In the genomic region with DNA sequence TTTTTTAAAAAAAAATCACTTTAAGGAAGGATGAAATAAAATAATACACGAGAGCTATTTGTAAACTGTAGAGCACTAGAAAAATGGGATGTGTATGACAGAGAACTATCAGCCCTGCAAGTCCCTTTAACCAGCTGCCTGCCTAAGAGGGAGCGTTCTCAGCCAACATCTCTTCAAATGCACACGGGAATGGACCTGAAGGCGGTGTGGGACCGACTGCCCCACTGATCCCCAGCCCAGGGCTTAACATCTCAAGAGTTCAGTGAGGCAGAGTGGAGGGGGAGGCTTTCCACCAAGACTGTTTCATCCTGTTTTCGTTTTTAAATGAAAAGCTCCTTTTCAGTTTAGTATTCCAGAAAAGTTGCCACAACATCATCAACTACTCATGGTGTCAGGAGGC, we compare ENCODE assay signal across 14 cellular contexts. TPM values are rescaled to one million over a fixed set of nuclear protein-coding genes. Genes with fewer than 3 reads are reported as not detected.
DNase-seq lines count a peak whose midpoint lies in the region; ATAC-seq lines count a peak whose summit lies in the region.
"Had no signal": no experiment of that assay in that cellular context is flagged by ENCODE, and none has a peak within 500 bp of the region (broad histone marks: within the 10 kb centered on the region; RNA-seq: fewer than 3 reads in every experiment).

No MANE protein-coding gene starts in this region.

- peaks cover 72% of the 10 kb centered on the region for H3K4me1 Mint-ChIP-seq in stimulated activated naive CD8-positive, alpha-beta T cell treated with anti-CD3 and anti-CD28 coated beads, Interleukin-15, Interleukin-2, amounts not matched to agents 100 ng/mL and 50 ng/mL, for 24 hours (ENCODE audit: low read depth)
- H3K4me1 Mint-ChIP-seq in activated CD4-positive, alpha-beta memory T cell treated with anti-CD3 and anti-CD28 coated beads, Interleukin-2, amount 10 ng/mL, durations not matched to agents 7 days and 5 days: peaks cover 63% of the 10 kb centered on the region
- peaks cover 71% of the 10 kb centered on the region in 2 donors for H3K4me1 Mint-ChIP-seq in immature natural killer cell

- no peak for DNase-seq in stimulated activated naive CD8-positive, alpha-beta T cell treated with anti-CD3 and anti-CD28 coated beads, Interleukin-15, Interleukin-2, amounts not matched to agents 100 U/mL and 50 U/mL, for 24 hours
- no peak for DNase-seq in activated CD4-positive, alpha-beta memory T cell treated with anti-CD3 and anti-CD28 coated beads, Interleukin-2, amount 10 ng/mL, durations not matched to agents 7 days and 5 days
- no peak for DNase-seq in immature natural killer cell
- DNase-seq in NCI-H187 treated with DMSO at 0.1 percent for 48 hours (lab: John Stamatoyannopoulos, UW): no peak
- DNase-seq in DMS53 (lab: John Stamatoyannopoulos, UW): no peak
- DNase-seq: GDM1; NCI-H1694; stimulated activated CD4-positive, alpha-beta T cell treated with anti-CD3 and anti-CD28 coated beads, Interleukin-4, amount 100 ng/mL, for 1 hour; stimulated activated naive CD4-positive, alpha-beta T cell treated with Interleukin-2 at 50 U/mL for 16 hours had no signal

- ATAC-seq in stimulated activated naive CD8-positive, alpha-beta T cell treated with anti-CD3 and anti-CD28 coated beads, Interleukin-15, Interleukin-2, amounts not matched to agents 100 U/mL and 50 U/mL, for 24 hours: no peak
- ATAC-seq in HG03280 (IDR thresholded peaks at IDR 0.05; ENCODE audit: unreplicated experiment): no peak
- ATAC-seq in GM19023 (IDR thresholded peaks at IDR 0.05; ENCODE audit: unreplicated experiment): no peak
- ATAC-seq: Right ventricle myocardium inferior had no signal

- H3K27me3 Mint-ChIP-seq in stimulated activated naive CD8-positive, alpha-beta T cell treated with anti-CD3 and anti-CD28 coated beads, Interleukin-15, Interleukin-2, amounts not matched to agents 100 ng/mL and 50 ng/mL, for 24 hours: no peaks in the 10 kb centered on the region
- H3K27me3 Mint-ChIP-seq in activated CD4-positive, alpha-beta memory T cell treated with anti-CD3 and anti-CD28 coated beads, Interleukin-2, amount 10 ng/mL, durations not matched to agents 7 days and 5 days: no peaks in the 10 kb centered on the region
- peaks cover 6 to 25% (median 20%) of the 10 kb centered on the region in 3 donors for H3K27me3 Mint-ChIP-seq in immature natural killer cell (ENCODE audit: low read depth in 3 of 3)
- H3K27me3 Mint-ChIP-seq: memory B cell had no signal

- POLR2A ChIA-PET in activated CD4-positive, alpha-beta memory T cell treated with anti-CD3 and anti-CD28 coated beads, Interleukin-2, amount 10 ng/mL, durations not matched to agents 7 days and 5 days (lab: Charles Lee): interaction anchor here (0.6 to 16.1 kb wide), 10 partner anchors 16 to 217 kb away, joined by 3 to 471 read pairs (median 6); no protein-coding TSS in a partner anchor

- H3K36me3 Mint-ChIP-seq in stimulated activated naive CD8-positive, alpha-beta T cell treated with anti-CD3 and anti-CD28 coated beads, Interleukin-15, Interleukin-2, amounts not matched to agents 100 ng/mL and 50 ng/mL, for 24 hours (ENCODE audit: low read depth): no peaks in the 10 kb centered on the region
- peaks cover 27% of the 10 kb centered on the region for H3K36me3 Mint-ChIP-seq in activated CD4-positive, alpha-beta memory T cell treated with anti-CD3 and anti-CD28 coated beads, Interleukin-2, amount 10 ng/mL, durations not matched to agents 7 days and 5 days (ENCODE audit: low read depth)
- no peaks in the 10 kb centered on the region for H3K36me3 Mint-ChIP-seq in immature natural killer cell
- H3K36me3 Mint-ChIP-seq: memory B cell had no signal

- H3K4me3 Mint-ChIP-seq in stimulated activated naive CD8-positive, alpha-beta T cell treated with anti-CD3 and anti-CD28 coated beads, Interleukin-15, Interleukin-2, amounts not matched to agents 100 ng/mL and 50 ng/mL, for 24 hours: peak overlapping the region; percentile 98
- H3K4me3 Mint-ChIP-seq in activated CD4-positive, alpha-beta memory T cell treated with anti-CD3 and anti-CD28 coated beads, Interleukin-2, amount 10 ng/mL, durations not matched to agents 7 days and 5 days: peak overlapping the region; percentile 88
- peak overlapping the region; percentile 89 to 97 (median 92) for H3K4me3 Mint-ChIP-seq in immature natural killer cell

- CTCF ChIA-PET in activated CD4-positive, alpha-beta memory T cell treated with anti-CD3 and anti-CD28 coated beads, Interleukin-2, amount 10 ng/mL, durations not matched to agents 7 days and 5 days (lab: Charles Lee): interaction anchor here (0.6 to 5.6 kb wide), 17 partner anchors 11 to 162 kb away, joined by 3 to 36 read pairs (median 5); a partner anchor contains a TSS

- H3K9me3 Mint-ChIP-seq in stimulated activated naive CD8-positive, alpha-beta T cell treated with anti-CD3 and anti-CD28 coated beads, Interleukin-15, Interleukin-2, amounts not matched to agents 100 ng/mL and 50 ng/mL, for 24 hours: no peaks in the 10 kb centered on the region
- no peaks in the 10 kb centered on the region for H3K9me3 Mint-ChIP-seq in activated CD4-positive, alpha-beta memory T cell treated with anti-CD3 and anti-CD28 coated beads, Interleukin-2, amount 10 ng/mL, durations not matched to agents 7 days and 5 days
- H3K9me3 Mint-ChIP-seq in immature natural killer cell: no peaks in the 10 kb centered on the region
- H3K9me3 Mint-ChIP-seq: memory B cell had no signal

- H3K27ac Mint-ChIP-seq in stimulated activated naive CD8-positive, alpha-beta T cell treated with anti-CD3 and anti-CD28 coated beads, Interleukin-15, Interleukin-2, amounts not matched to agents 100 ng/mL and 50 ng/mL, for 24 hours: peak overlapping the region; percentile 95
- peak overlapping the region; percentile 92 for H3K27ac Mint-ChIP-seq in activated CD4-positive, alpha-beta memory T cell treated with anti-CD3 and anti-CD28 coated beads, Interleukin-2, amount 10 ng/mL, durations not matched to agents 7 days and 5 days
- peak overlapping the region; percentile 89 to 97 (median 92) for H3K27ac Mint-ChIP-seq in immature natural killer cell

RNA-seq across cellular contexts. Expression of a gene that starts 2.2 kb away (rescaled TPM):
- total RNA-seq in activated CD4-positive, alpha-beta memory T cell treated with anti-CD3 and anti-CD28 coated beads, Interleukin-2, amount 10 ng/mL, durations not matched to agents 7 days and 5 days: 100 to 1,000 TPM; 123 to 127 TPM
- polyA plus RNA-seq in immature natural killer cell: 100 to 1,000 TPM in 1 of 3 donors, 10 to 100 TPM in 2; 34.1 to 101 (median 35.0) TPM
